Comparison of ENCODE assay signal across 24 cellular contexts in the genomic region with DNA sequence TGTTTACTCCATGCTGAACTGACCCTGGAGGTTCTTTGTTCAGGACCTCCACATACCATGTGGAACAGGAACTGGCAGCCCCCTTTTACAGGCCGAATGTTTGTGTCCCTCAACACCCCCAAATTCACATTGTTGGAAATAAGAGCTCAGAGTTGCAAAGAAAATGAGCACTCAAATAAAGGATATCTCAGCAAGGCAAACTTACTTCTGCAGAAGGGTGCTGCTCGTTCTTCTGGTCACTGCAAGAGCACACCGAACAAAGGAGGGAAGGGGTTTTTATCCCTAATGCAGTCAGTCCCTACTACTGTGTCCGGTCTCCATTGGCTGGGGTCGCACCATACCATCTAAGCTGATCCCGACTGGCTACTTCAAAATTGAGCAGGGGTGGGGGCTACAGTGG.
"Had no signal": no experiment of that assay in that cellular context is flagged by ENCODE, and none has a peak within 500 bp of the region (broad histone marks: within the 10 kb centered on the region; RNA-seq: fewer than 3 reads in every experiment).

No MANE protein-coding gene starts in this region.

- H3K4me1 ChIP-seq: pancreas, prostate gland had no signal

- H3K9me3 ChIP-seq: pancreas, prostate gland, uterus had no signal

- H3K4me2 ChIP-seq: hepatocyte, smooth muscle cell had no signal

- H2AFZ ChIP-seq: hepatocyte had no signal

- ATAC-seq: mucosa of descending colon; naive thymus-derived CD8-positive, alpha-beta T cell; pancreas; right cardiac atrium; stimulated activated memory B cell treated with anti-CD40 and anti-IgM and Interleukin-4, amounts not matched to agents 10 μg/mL and 1 μg/mL and 100 μg/mL, for 72 hours; stimulated activated naive CD8-positive, alpha-beta T cell treated with anti-CD3 and anti-CD28 coated beads, Interleukin-15, amount 100 ng/mL, for 72 hours had no signal

- H3K79me2 ChIP-seq: hepatocyte had no signal

- H3K27me3 ChIP-seq: hepatocyte, sigmoid colon, tibial nerve, uterus had no signal

- FAIRE-seq: pancreas had no signal

- H3K27ac ChIP-seq: hepatocyte, left ventricle myocardium inferior, pancreas, prostate gland, sigmoid colon, tibial nerve, uterus had no signal

- H3K36me3 ChIP-seq: left ventricle myocardium inferior, pancreas, prostate gland, sigmoid colon, tibial nerve, uterus had no signal

- DNase-seq: islet precursor cell; left ventricle myocardium inferior; midbrain; mucosa of descending colon; naive thymus-derived CD8-positive, alpha-beta T cell; nucleus accumbens; pancreas; retina; right cardiac atrium; sigmoid colon; stimulated activated CD4-positive, alpha-beta T cell treated with anti-CD3 and anti-CD28 coated beads, Interleukin-1b, Interleukin-23, amount 100 ng/mL, for 48 hours; stimulated activated CD4-positive, alpha-beta T cell treated with anti-CD3 and anti-CD28 coated beads, Interleukin-2, amount 100 ng/mL, for 48 hours; stimulated activated CD4-positive, alpha-beta T cell treated with anti-CD3 and anti-CD28 coated beads, Interleukin-4, amount 100 ng/mL, for 4 hours; stimulated activated CD8-positive, alpha-beta memory T cell treated with anti-CD3 and anti-CD28 coated beads, Interleukin-4, amount 100 ng/mL, for 48 hours; stimulated activated naive CD4-positive, alpha-beta T cell treated with Interleukin-2 at 50 U/mL for 16 hours; stimulated activated naive CD8-positive, alpha-beta T cell treated with anti-CD3 and anti-CD28 coated beads, Interleukin-15, amount 100 ng/mL, for 72 hours; substantia nigra; uterus had no signal

- H3K4me3 ChIP-seq: hepatocyte, left ventricle myocardium inferior, lung, mucosa of descending colon, pancreas, prostate gland, sigmoid colon, smooth muscle cell, tibial nerve, uterus had no signal
